Comparison of ENCODE assay signal across 26 cellular contexts in the genomic region with DNA sequence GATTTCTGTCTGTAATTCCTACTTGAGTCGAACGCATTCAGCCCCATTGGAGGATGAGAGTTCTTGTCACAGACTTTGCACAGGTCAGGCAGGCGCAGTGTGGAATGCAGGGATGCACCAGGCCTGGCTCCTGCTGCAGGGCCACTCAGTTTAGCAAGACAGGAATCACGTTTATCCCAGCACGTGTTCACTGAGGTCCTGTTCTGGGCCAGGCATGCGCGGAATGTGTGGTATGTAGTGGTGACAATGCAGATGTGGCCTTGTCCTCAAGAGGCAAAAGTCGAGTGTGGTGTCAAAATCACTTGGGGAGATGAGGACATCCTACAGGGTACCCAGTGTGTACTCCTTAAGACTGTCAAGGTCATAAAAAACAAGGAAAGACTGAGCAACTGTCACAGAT.
DNase-seq lines count a peak whose midpoint lies in the region; ATAC-seq, FAIRE-seq and TF ChIP-seq lines count a peak whose summit lies in the region.
"Had no signal": no experiment of that assay in that cellular context is flagged by ENCODE, and none has a peak within 500 bp of the region (broad histone marks: within the 10 kb centered on the region; RNA-seq: fewer than 3 reads in every experiment).

No MANE protein-coding gene starts in this region.

- H3K4me1 Mint-ChIP-seq in GM23338: peaks cover 8% of the 10 kb centered on the region
- peaks cover 11% of the 10 kb centered on the region for H3K4me1 Mint-ChIP-seq in astrocyte (ENCODE audit: low read depth, unreplicated experiment)
- H3K4me1 Mint-ChIP-seq: activated CD8-positive, alpha-beta memory T cell treated with anti-CD3 and anti-CD28 coated beads, Interleukin-2, amount 10 ng/mL, durations not matched to agents 7 days and 5 days; activated naive CD4-positive, alpha-beta T cell treated with anti-CD3 and anti-CD28 coated beads, Interleukin-2, amount 10 ng/mL, durations not matched to agents 7 days and 5 days had no signal

- H3K4me1 ChIP-seq in GM23338 (ENCODE audit: insufficient read depth) (no peaks in the 10 kb centered on the region), astrocyte (ENCODE audit: insufficient read depth, low read length) (peaks cover 9% of the 10 kb centered on the region)
- H3K4me1 ChIP-seq: lower lobe of right lung, SJCRH30 had no signal

- no peaks in the 10 kb centered on the region for H3F3A ChIP-seq in GM23338 (replicated peaks; ENCODE audit: low read depth)

- H3K36me3 ChIP-seq in GM23338 (ENCODE audit: insufficient read depth) (no peaks in the 10 kb centered on the region), astrocyte (ENCODE audit: insufficient read depth, low read length) (no peaks in the 10 kb centered on the region)
- H3K36me3 ChIP-seq: cardiac muscle cell, lower lobe of right lung, SJCRH30 had no signal

- no peaks in the 10 kb centered on the region for H3K9me3 ChIP-seq in astrocyte (ENCODE audit: insufficient read depth, low read depth, low read length)
- H3K9me3 ChIP-seq: lower lobe of right lung, SJCRH30 had no signal

- ATAC-seq in GM23338 (peak; percentile 76), GM18858 (IDR thresholded peaks at IDR 0.05; ENCODE audit: unreplicated experiment) (no peak)
- ATAC-seq: activated CD8-positive, alpha-beta memory T cell treated with anti-CD3 and anti-CD28 coated beads, Interleukin-2, amount 10 ng/mL, durations not matched to agents 7 days and 5 days had no signal

- H3K27me3 Mint-ChIP-seq in GM23338 (ENCODE audit: insufficient read depth, low read depth, poor library complexity) (no peaks in the 10 kb centered on the region), astrocyte (ENCODE audit: low read depth, unreplicated experiment) (peaks cover 12% of the 10 kb centered on the region)
- H3K27me3 Mint-ChIP-seq: activated naive CD4-positive, alpha-beta T cell treated with anti-CD3 and anti-CD28 coated beads, Interleukin-2, amount 10 ng/mL, durations not matched to agents 7 days and 5 days had no signal

- DNase-seq in GM23338 (ENCODE audit: low spot score): peak; percentile 53
- DNase-seq in astrocyte (ENCODE audit: low read depth): peak; percentile 20
- peak; percentile 91 for DNase-seq in islet precursor cell
- DNase-seq in retinal pigment epithelial cell (ENCODE audit: low read depth): no peak
- DNase-seq in foreskin melanocyte: no peak
- DNase-seq in HPDE6-E6E7 (ENCODE audit: extremely low spot score): no peak
- DNase-seq: activated CD4-positive, alpha-beta T cell treated with anti-CD3 and anti-CD28 coated beads, Interleukin-2, amount 50 U/mL, for 1 hour; activated CD8-positive, alpha-beta memory T cell treated with anti-CD3 and anti-CD28 coated beads, Interleukin-2, amount 10 ng/mL, durations not matched to agents 7 days and 5 days; activated naive CD4-positive, alpha-beta T cell treated with anti-CD3 and anti-CD28 coated beads, Interleukin-2, amount 10 ng/mL, durations not matched to agents 7 days and 5 days; amniotic stem cell; kidney; lower lobe of right lung; NCI-H1694; NCI-H526 treated with DMSO at 0.1 percent for 48 hours; stimulated activated CD4-positive, alpha-beta T cell treated with anti-CD3 and anti-CD28 coated beads, Interleukin-2, amount 100 ng/mL, for 24 hours had no signal

- no peak overlapping the region for H3K9ac ChIP-seq in astrocyte (ENCODE audit: low read length)

- FAIRE-seq in astrocyte (lab: Jason Lieb, UNC): no peak
- FAIRE-seq: D721Med, G401.6, HTR-8/SVneo, kidney, urothelium cell line had no signal

- H3K4me3 Mint-ChIP-seq in GM23338 (no peak overlapping the region), astrocyte (ENCODE audit: unreplicated experiment) (no peak overlapping the region)
- H3K4me3 Mint-ChIP-seq: activated CD8-positive, alpha-beta memory T cell treated with anti-CD3 and anti-CD28 coated beads, Interleukin-2, amount 10 ng/mL, durations not matched to agents 7 days and 5 days; activated naive CD4-positive, alpha-beta T cell treated with anti-CD3 and anti-CD28 coated beads, Interleukin-2, amount 10 ng/mL, durations not matched to agents 7 days and 5 days; activated T-helper 1 cell treated with anti-CD3 and anti-CD28 coated beads, Interleukin-12 subunit alpha, Interleukin-12 subunit beta, Interleukin-2, Interleukin-4 antibody, amounts not matched to agents 30 ng/mL and 10 ng/mL and 1 ng/mL, durations not matched to agents 14 hours and 24 hours and 36 hours; T-helper 1 cell treated with Interleukin-12 subunit alpha and Interleukin-12 subunit beta and Interleukin-4 antibody, amounts not matched to agents 30 μg/mL and 1 μg/mL, for 36 hours had no signal

- H3K9me3 Mint-ChIP-seq in GM23338 (no peaks in the 10 kb centered on the region), astrocyte (ENCODE audit: unreplicated experiment) (no peaks in the 10 kb centered on the region)
- H3K9me3 Mint-ChIP-seq: activated naive CD4-positive, alpha-beta T cell treated with anti-CD3 and anti-CD28 coated beads, Interleukin-2, amount 10 ng/mL, durations not matched to agents 7 days and 5 days; activated T-helper 1 cell treated with anti-CD3 and anti-CD28 coated beads, Interleukin-12 subunit alpha, Interleukin-12 subunit beta, Interleukin-2, Interleukin-4 antibody, amounts not matched to agents 30 ng/mL and 10 ng/mL and 1 ng/mL, durations not matched to agents 14 hours and 24 hours and 36 hours; T-helper 1 cell treated with Interleukin-12 subunit alpha and Interleukin-12 subunit beta and Interleukin-4 antibody, amounts not matched to agents 30 μg/mL and 1 μg/mL, for 36 hours had no signal

- H3K4me3 ChIP-seq in GM23338: no peak overlapping the region
- H3K4me3 ChIP-seq in astrocyte (ENCODE audit: insufficient read depth, low read depth, low read length): peak overlapping the region; percentile 14
- H3K4me3 ChIP-seq in retinal pigment epithelial cell (ENCODE audit: low read length): peak overlapping the region; percentile 40
- H3K4me3 ChIP-seq: cardiac muscle cell, coronary artery, lower lobe of right lung, SJCRH30, smooth muscle cell had no signal

- TF ChIP-seq CTCF in GM23338 (conservative IDR thresholded peaks at IDR 0.05; ENCODE audit: low read depth in 2 of 2): no peak
- TF ChIP-seq CTCF in astrocyte (IDR thresholded peaks at IDR 0.05; ENCODE audit: insufficient read depth, low read depth, low read length): no peak
- TF ChIP-seq CTCF in retinal pigment epithelial cell (conservative IDR thresholded peaks at IDR 0.05; ENCODE audit: low read depth, low read length): no peak

- H2AFZ ChIP-seq in GM23338 (no peak overlapping the region), astrocyte (ENCODE audit: low read depth, low read length) (peak overlapping the region; percentile 64)

- H3K79me2 ChIP-seq in GM23338 (replicated peaks; ENCODE audit: insufficient read depth) (no peaks in the 10 kb centered on the region), astrocyte (ENCODE audit: insufficient read depth, low read length) (no peaks in the 10 kb centered on the region)

- no peak overlapping the region for H3K27ac ChIP-seq in GM23338 (ENCODE audit: low read depth)
- H3K27ac ChIP-seq in astrocyte (ENCODE audit: low read depth, low read length): no peak overlapping the region
- H3K27ac ChIP-seq: cardiac muscle cell, coronary artery, lower lobe of right lung, SJCRH30 had no signal

- H3K27me3 ChIP-seq in GM23338 (ENCODE audit: insufficient read depth) (no peaks in the 10 kb centered on the region), astrocyte (ENCODE audit: insufficient read depth, low read length) (no peaks in the 10 kb centered on the region)
- H3K27me3 ChIP-seq: SJCRH30 had no signal

- H4K20me1 ChIP-seq in GM23338 (replicated peaks; ENCODE audit: insufficient read depth): no peaks in the 10 kb centered on the region
- no peaks in the 10 kb centered on the region for H4K20me1 ChIP-seq in astrocyte (ENCODE audit: insufficient read depth, low read length)

- H3K4me2 ChIP-seq in GM23338 (no peak overlapping the region), astrocyte (ENCODE audit: low read length) (peak overlapping the region; percentile 80)
- H3K4me2 ChIP-seq: smooth muscle cell had no signal

- H3K36me3 Mint-ChIP-seq in GM23338 (ENCODE audit: low read depth): no peaks in the 10 kb centered on the region
- no peaks in the 10 kb centered on the region for H3K36me3 Mint-ChIP-seq in astrocyte (ENCODE audit: low read depth, unreplicated experiment)
- H3K36me3 Mint-ChIP-seq: activated CD8-positive, alpha-beta memory T cell treated with anti-CD3 and anti-CD28 coated beads, Interleukin-2, amount 10 ng/mL, durations not matched to agents 7 days and 5 days; activated naive CD4-positive, alpha-beta T cell treated with anti-CD3 and anti-CD28 coated beads, Interleukin-2, amount 10 ng/mL, durations not matched to agents 7 days and 5 days had no signal

- no peaks in the 10 kb centered on the region for H3K9me2 ChIP-seq in GM23338 (ENCODE audit: insufficient read depth)

- H3K27ac Mint-ChIP-seq in GM23338 (no peak overlapping the region), astrocyte (ENCODE audit: unreplicated experiment) (no peak overlapping the region)
- H3K27ac Mint-ChIP-seq: activated CD8-positive, alpha-beta memory T cell treated with anti-CD3 and anti-CD28 coated beads, Interleukin-2, amount 10 ng/mL, durations not matched to agents 7 days and 5 days; activated naive CD4-positive, alpha-beta T cell treated with anti-CD3 and anti-CD28 coated beads, Interleukin-2, amount 10 ng/mL, durations not matched to agents 7 days and 5 days; activated T-helper 1 cell treated with anti-CD3 and anti-CD28 coated beads, Interleukin-12 subunit alpha, Interleukin-12 subunit beta, Interleukin-2, Interleukin-4 antibody, amounts not matched to agents 30 ng/mL and 10 ng/mL and 1 ng/mL, durations not matched to agents 14 hours and 24 hours and 36 hours; T-helper 1 cell treated with Interleukin-12 subunit alpha and Interleukin-12 subunit beta and Interleukin-4 antibody, amounts not matched to agents 30 μg/mL and 1 μg/mL, for 36 hours had no signal

TF ChIP-seq in GM23338, 12 proteins besides CTCF, POLR2A, EP300 and RAD21 (continues in another document):
- TF ChIP-seq EZH2phosphoT487 (IDR thresholded peaks at IDR 0.05; ENCODE audit: unreplicated experiment): no peak
- no peak for TF ChIP-seq ZNF114 (CRISPR knock-in tag; IDR thresholded peaks at IDR 0.05)
- TF ChIP-seq, protein P1, sequence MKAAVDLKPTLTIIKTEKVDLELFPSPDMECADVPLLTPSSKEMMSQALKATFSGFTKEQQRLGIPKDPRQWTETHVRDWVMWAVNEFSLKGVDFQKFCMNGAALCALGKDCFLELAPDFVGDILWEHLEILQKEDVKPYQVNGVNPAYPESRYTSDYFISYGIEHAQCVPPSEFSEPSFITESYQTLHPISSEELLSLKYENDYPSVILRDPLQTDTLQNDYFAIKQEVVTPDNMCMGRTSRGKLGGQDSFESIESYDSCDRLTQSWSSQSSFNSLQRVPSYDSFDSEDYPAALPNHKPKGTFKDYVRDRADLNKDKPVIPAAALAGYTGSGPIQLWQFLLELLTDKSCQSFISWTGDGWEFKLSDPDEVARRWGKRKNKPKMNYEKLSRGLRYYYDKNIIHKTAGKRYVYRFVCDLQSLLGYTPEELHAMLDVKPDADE (IDR thresholded peaks at IDR 0.05): no peak
- no peak for TF ChIP-seq NANOG (IDR thresholded peaks at IDR 0.05; ENCODE audit: borderline replicate concordance)

Comparison
In these comparisons a context has a peak if more than half of its experiments do, and no peak if none do; other contexts are left out.
1. DNase-seq: peak in GM23338 (single experiment), astrocyte (single experiment) and islet precursor cell (single experiment); none in retinal pigment epithelial cell (single experiment), foreskin melanocyte (single experiment) and HPDE6-E6E7 (single experiment).